ENCODE assay signal across 20 cellular contexts in the genomic region with DNA sequence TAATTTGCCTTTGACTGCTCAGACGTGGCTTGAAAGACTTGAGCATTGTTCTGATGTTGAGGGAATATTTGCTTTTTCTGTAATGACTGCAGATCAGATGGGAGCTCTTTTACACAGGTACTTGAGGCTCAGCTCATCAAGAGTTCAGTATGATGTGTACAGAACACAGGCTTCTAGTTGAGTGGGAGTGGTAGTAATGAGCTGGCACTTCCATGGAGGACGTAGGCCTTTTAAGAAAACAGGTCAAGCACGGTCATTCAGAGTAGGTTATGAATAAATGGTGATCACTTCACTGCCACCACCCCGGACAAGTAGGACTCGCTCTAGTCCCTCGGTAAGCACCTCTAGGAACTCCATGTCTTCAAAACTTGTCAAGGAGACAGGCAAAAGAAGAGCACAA. TPM values are rescaled to one million over a fixed set of nuclear protein-coding genes. Genes with fewer than 3 reads are reported as not detected.
A peak's percentile ranks its signal among the peaks of the same experiment; 100 is the strongest.
DNase-seq lines count a peak whose midpoint lies in the region; ATAC-seq and TF ChIP-seq lines count a peak whose summit lies in the region.
"Had no signal": no experiment of that assay in that cellular context is flagged by ENCODE, and none has a peak within 500 bp of the region (broad histone marks: within the 10 kb centered on the region; RNA-seq: fewer than 3 reads in every experiment).

No MANE protein-coding gene starts in this region.

- DNase-seq in activated CD4-positive, alpha-beta memory T cell treated with anti-CD3 and anti-CD28 coated beads for 36 hours, result peak; percentile 26
- no peak for DNase-seq in activated CD4-positive, alpha-beta memory T cell treated with anti-CD3 and anti-CD28 coated beads, Interleukin-2, amount 10 ng/mL, durations not matched to agents 7 days and 5 days
- DNase-seq in NCI-H1092 (lab: John Stamatoyannopoulos, UW) (peak; percentile 40), lower lobe of right lung (no peak), cerebellum (ENCODE audit: low spot score) (no peak), cortex of kidney (lab: John Stamatoyannopoulos, UW) (no peak), foreskin melanocyte (no peak)
- DNase-seq in activated T-helper 1 cell treated with anti-CD3 and anti-CD28 coated beads, Interleukin-12 subunit alpha, Interleukin-12 subunit beta, Interleukin-2, Interleukin-4 antibody, amounts not matched to agents 30 ng/mL and 10 ng/mL and 1 ng/mL, durations not matched to agents 14 hours and 24 hours and 36 hours (ENCODE audit: low spot score), result no peak
- DNase-seq: ACHN; activated CD4-positive, alpha-beta T cell treated with anti-CD3 and anti-CD28 coated beads for 48 hours; C1 segment of cervical spinal cord; glutamatergic neuron; Kasumi-1; mucosa of descending colon; NCI-H1048 had no signal

- peaks cover 21% of the 10 kb centered on the region for H3K36me3 Mint-ChIP-seq in activated CD4-positive, alpha-beta memory T cell treated with anti-CD3 and anti-CD28 coated beads for 36 hours
- H3K36me3 Mint-ChIP-seq in activated CD4-positive, alpha-beta memory T cell treated with anti-CD3 and anti-CD28 coated beads, Interleukin-2, amount 10 ng/mL, durations not matched to agents 7 days and 5 days (ENCODE audit: low read depth), result peaks cover 47% of the 10 kb centered on the region
- peaks cover 48% of the 10 kb centered on the region for H3K36me3 Mint-ChIP-seq in activated T-helper 1 cell treated with anti-CD3 and anti-CD28 coated beads, Interleukin-12 subunit alpha, Interleukin-12 subunit beta, Interleukin-2, Interleukin-4 antibody, amounts not matched to agents 30 ng/mL and 10 ng/mL and 1 ng/mL, durations not matched to agents 14 hours and 24 hours and 36 hours (ENCODE audit: low read depth)

- ATAC-seq in lower lobe of right lung, result peak; percentile 94 to 95
- ATAC-seq: left lobe of liver, mucosa of descending colon had no signal

- no peak overlapping the region for H3K4me3 ChIP-seq in lower lobe of right lung
- H3K4me3 ChIP-seq: HAP-1, mucosa of descending colon, prostate gland, smooth muscle cell had no signal

- intact Hi-C loops in activated CD4-positive, alpha-beta memory T cell treated with anti-CD3 and anti-CD28 coated beads for 36 hours (cut with micrococcal nuclease), result no loop called here
- intact Hi-C loops in activated T-helper 1 cell treated with anti-CD3 and anti-CD28 coated beads, Interleukin-12 subunit alpha, Interleukin-12 subunit beta, Interleukin-2, Interleukin-4 antibody, amounts not matched to agents 30 ng/mL and 10 ng/mL and 1 ng/mL, durations not matched to agents 14 hours and 24 hours and 36 hours (cut with micrococcal nuclease), result no loop called here
- intact Hi-C loops in lower lobe of right lung (cut with DNase I), result no loop called here

- peaks cover 14% of the 10 kb centered on the region for H3K4me1 Mint-ChIP-seq in activated CD4-positive, alpha-beta memory T cell treated with anti-CD3 and anti-CD28 coated beads for 36 hours (ENCODE audit: low read depth)
- peaks cover 2% of the 10 kb centered on the region for H3K4me1 Mint-ChIP-seq in activated CD4-positive, alpha-beta memory T cell treated with anti-CD3 and anti-CD28 coated beads, Interleukin-2, amount 10 ng/mL, durations not matched to agents 7 days and 5 days
- H3K4me1 Mint-ChIP-seq in activated T-helper 1 cell treated with anti-CD3 and anti-CD28 coated beads, Interleukin-12 subunit alpha, Interleukin-12 subunit beta, Interleukin-2, Interleukin-4 antibody, amounts not matched to agents 30 ng/mL and 10 ng/mL and 1 ng/mL, durations not matched to agents 14 hours and 24 hours and 36 hours (ENCODE audit: low read depth), result peaks cover 10% of the 10 kb centered on the region
- H3K4me1 Mint-ChIP-seq: neural crest cell had no signal

- CTCF ChIA-PET in activated CD4-positive, alpha-beta memory T cell treated with anti-CD3 and anti-CD28 coated beads for 36 hours (lab: Charles Lee), result interaction anchor here (0.9 to 2.4 kb wide), 5 partner anchors 8 to 133 kb away, joined by 4 to 8 read pairs (median 5); partner anchors contain the start of genes EMC4, KATNBL1, LPCAT4 and NOP10
- CTCF ChIA-PET in activated CD4-positive, alpha-beta memory T cell treated with anti-CD3 and anti-CD28 coated beads, Interleukin-2, amount 10 ng/mL, durations not matched to agents 7 days and 5 days (lab: Charles Lee), result interaction anchor here (0.8 to 2.2 kb wide), 3 partner anchors 24 to 109 kb away, joined by 3 to 6 read pairs (median 3); partner anchors contain the start of genes KATNBL1, NOP10, NUTM1 and SLC12A6

- H3K9me3 ChIP-seq in lower lobe of right lung, result no peaks in the 10 kb centered on the region
- H3K9me3 ChIP-seq: HAP-1, mucosa of descending colon, prostate gland had no signal

- H3K4me3 Mint-ChIP-seq in activated CD4-positive, alpha-beta memory T cell treated with anti-CD3 and anti-CD28 coated beads for 36 hours, result no peak overlapping the region
- no peak overlapping the region for H3K4me3 Mint-ChIP-seq in activated CD4-positive, alpha-beta memory T cell treated with anti-CD3 and anti-CD28 coated beads, Interleukin-2, amount 10 ng/mL, durations not matched to agents 7 days and 5 days
- H3K4me3 Mint-ChIP-seq in activated T-helper 1 cell treated with anti-CD3 and anti-CD28 coated beads, Interleukin-12 subunit alpha, Interleukin-12 subunit beta, Interleukin-2, Interleukin-4 antibody, amounts not matched to agents 30 ng/mL and 10 ng/mL and 1 ng/mL, durations not matched to agents 14 hours and 24 hours and 36 hours, result no peak overlapping the region
- H3K4me3 Mint-ChIP-seq: neural crest cell had no signal

- peaks cover 98% of the 10 kb centered on the region for H3K36me3 ChIP-seq in lower lobe of right lung
- H3K36me3 ChIP-seq: prostate gland had no signal

- peak overlapping the region; percentile 79 for H3K27ac Mint-ChIP-seq in activated CD4-positive, alpha-beta memory T cell treated with anti-CD3 and anti-CD28 coated beads for 36 hours
- H3K27ac Mint-ChIP-seq in activated CD4-positive, alpha-beta memory T cell treated with anti-CD3 and anti-CD28 coated beads, Interleukin-2, amount 10 ng/mL, durations not matched to agents 7 days and 5 days, result no peak overlapping the region
- H3K27ac Mint-ChIP-seq in activated T-helper 1 cell treated with anti-CD3 and anti-CD28 coated beads, Interleukin-12 subunit alpha, Interleukin-12 subunit beta, Interleukin-2, Interleukin-4 antibody, amounts not matched to agents 30 ng/mL and 10 ng/mL and 1 ng/mL, durations not matched to agents 14 hours and 24 hours and 36 hours, result peak overlapping the region; percentile 20

- no peaks in the 10 kb centered on the region for H3K27me3 Mint-ChIP-seq in activated CD4-positive, alpha-beta memory T cell treated with anti-CD3 and anti-CD28 coated beads for 36 hours
- H3K27me3 Mint-ChIP-seq in activated CD4-positive, alpha-beta memory T cell treated with anti-CD3 and anti-CD28 coated beads, Interleukin-2, amount 10 ng/mL, durations not matched to agents 7 days and 5 days, result no peaks in the 10 kb centered on the region
- H3K27me3 Mint-ChIP-seq in activated T-helper 1 cell treated with anti-CD3 and anti-CD28 coated beads, Interleukin-12 subunit alpha, Interleukin-12 subunit beta, Interleukin-2, Interleukin-4 antibody, amounts not matched to agents 30 ng/mL and 10 ng/mL and 1 ng/mL, durations not matched to agents 14 hours and 24 hours and 36 hours (ENCODE audit: insufficient read depth), result no peaks in the 10 kb centered on the region

- POLR2A ChIA-PET in activated CD4-positive, alpha-beta memory T cell treated with anti-CD3 and anti-CD28 coated beads for 36 hours (lab: Charles Lee), result interaction anchor here (0.5 kb wide), 1 partner anchor 87 kb away, joined by 3 read pairs; no protein-coding TSS in a partner anchor
- POLR2A ChIA-PET in activated CD4-positive, alpha-beta memory T cell treated with anti-CD3 and anti-CD28 coated beads, Interleukin-2, amount 10 ng/mL, durations not matched to agents 7 days and 5 days (lab: Charles Lee), result interaction anchor here (0.8 to 1.8 kb wide), 3 partner anchors 9 to 134 kb away, joined by 3 to 9 read pairs (median 3); partner anchors contain the start of genes EMC4, LPCAT4 and SLC12A6

- no peaks in the 10 kb centered on the region for H3K27me3 ChIP-seq in lower lobe of right lung (ENCODE audit: low read depth)

- H3K9me3 Mint-ChIP-seq in activated CD4-positive, alpha-beta memory T cell treated with anti-CD3 and anti-CD28 coated beads for 36 hours, result no peaks in the 10 kb centered on the region
- no peaks in the 10 kb centered on the region for H3K9me3 Mint-ChIP-seq in activated CD4-positive, alpha-beta memory T cell treated with anti-CD3 and anti-CD28 coated beads, Interleukin-2, amount 10 ng/mL, durations not matched to agents 7 days and 5 days
- H3K9me3 Mint-ChIP-seq in activated T-helper 1 cell treated with anti-CD3 and anti-CD28 coated beads, Interleukin-12 subunit alpha, Interleukin-12 subunit beta, Interleukin-2, Interleukin-4 antibody, amounts not matched to agents 30 ng/mL and 10 ng/mL and 1 ng/mL, durations not matched to agents 14 hours and 24 hours and 36 hours, result no peaks in the 10 kb centered on the region
- H3K9me3 Mint-ChIP-seq: neural crest cell had no signal

- no peaks in the 10 kb centered on the region for H3K4me1 ChIP-seq in lower lobe of right lung
- H3K4me1 ChIP-seq: HAP-1, prostate gland had no signal

- peak overlapping the region; percentile 7 for H3K27ac ChIP-seq in lower lobe of right lung
- H3K27ac ChIP-seq: prostate gland had no signal

- TF ChIP-seq CTCF in lower lobe of right lung (IDR thresholded peaks at IDR 0.05), result no peak

RNA-seq across cellular contexts. Expression of gene EMC4, which starts 8.8 kb away (rescaled TPM):
- 100 to 1,000 TPM; 107 to 110 TPM for total RNA-seq in activated CD4-positive, alpha-beta memory T cell treated with anti-CD3 and anti-CD28 coated beads for 36 hours
- total RNA-seq in activated CD4-positive, alpha-beta memory T cell treated with anti-CD3 and anti-CD28 coated beads, Interleukin-2, amount 10 ng/mL, durations not matched to agents 7 days and 5 days, result 10 to 100 TPM; 86.2 to 86.9 TPM
- total RNA-seq in activated T-helper 1 cell treated with anti-CD3 and anti-CD28 coated beads, Interleukin-12 subunit alpha, Interleukin-12 subunit beta, Interleukin-2, Interleukin-4 antibody, amounts not matched to agents 30 ng/mL and 10 ng/mL and 1 ng/mL, durations not matched to agents 14 hours and 24 hours and 36 hours, result 97.0 and 102 TPM in 2 replicates
- total RNA-seq in lower lobe of right lung (84.6 TPM), cerebellum (75.0 TPM)

RNA-seq across cellular contexts. Expression of gene KATNBL1, which starts 23.7 kb away (rescaled TPM):
- total RNA-seq in activated CD4-positive, alpha-beta memory T cell treated with anti-CD3 and anti-CD28 coated beads for 36 hours, result 10 to 100 TPM; 44.7 to 56.7 TPM
- total RNA-seq in activated CD4-positive, alpha-beta memory T cell treated with anti-CD3 and anti-CD28 coated beads, Interleukin-2, amount 10 ng/mL, durations not matched to agents 7 days and 5 days, result 10 to 100 TPM; 40.5 to 42.1 TPM
- total RNA-seq in activated T-helper 1 cell treated with anti-CD3 and anti-CD28 coated beads, Interleukin-12 subunit alpha, Interleukin-12 subunit beta, Interleukin-2, Interleukin-4 antibody, amounts not matched to agents 30 ng/mL and 10 ng/mL and 1 ng/mL, durations not matched to agents 14 hours and 24 hours and 36 hours, result 37.6 and 42.1 TPM in 2 replicates
- 44.1 TPM for total RNA-seq in lower lobe of right lung
- 110 TPM for total RNA-seq in cerebellum

Comparison
In these comparisons a context has a peak if more than half of its experiments do, and no peak if none do; other contexts are left out.
1. DNase-seq: peak in activated CD4-positive, alpha-beta memory T cell treated with anti-CD3 and anti-CD28 coated beads for 36 hours (single experiment) and NCI-H1092 (single experiment); none in activated CD4-positive, alpha-beta memory T cell treated with anti-CD3 and anti-CD28 coated beads, Interleukin-2, amount 10 ng/mL, durations not matched to agents 7 days and 5 days (single experiment), activated T-helper 1 cell treated with anti-CD3 and anti-CD28 coated beads, Interleukin-12 subunit alpha, Interleukin-12 subunit beta, Interleukin-2, Interleukin-4 antibody, amounts not matched to agents 30 ng/mL and 10 ng/mL and 1 ng/mL, durations not matched to agents 14 hours and 24 hours and 36 hours (single experiment), lower lobe of right lung (single experiment), cerebellum (single experiment), cortex of kidney (single experiment) and foreskin melanocyte (single experiment).